In the genomic region with DNA sequence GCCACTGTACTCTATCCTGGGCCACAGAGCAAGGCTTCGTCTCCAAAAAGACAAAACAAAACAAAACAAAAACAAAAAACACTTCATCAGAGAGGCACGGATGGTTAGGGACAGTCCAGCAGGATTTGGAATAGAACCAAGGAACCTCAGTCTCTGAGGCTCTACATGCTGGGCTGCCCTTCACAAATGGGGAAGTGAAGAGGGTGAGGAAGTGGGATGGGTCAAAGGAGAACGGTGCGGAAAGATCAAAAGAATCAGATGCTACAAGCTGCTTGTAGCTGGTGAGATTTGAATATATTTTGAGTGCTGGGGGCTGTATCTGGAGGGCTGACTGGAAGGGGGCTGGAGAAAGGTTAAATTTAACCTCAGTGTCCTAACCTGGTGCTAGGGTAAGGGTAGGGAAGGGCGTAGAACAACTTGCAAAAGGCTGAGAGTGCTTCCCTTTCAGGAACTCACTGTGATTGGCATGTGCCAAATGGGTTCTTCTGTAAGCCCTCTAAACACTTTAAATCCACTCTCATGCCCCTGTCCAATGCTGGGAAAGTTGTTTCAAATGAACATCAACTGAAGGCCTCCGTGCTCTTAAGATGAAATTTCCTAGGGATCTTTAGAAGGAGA, we compare ENCODE assay signal across 8 cellular contexts. TPM values are rescaled to one million over a fixed set of nuclear protein-coding genes. Genes with fewer than 3 reads are reported as not detected.
DNase-seq lines count a peak whose midpoint lies in the region; ATAC-seq and TF ChIP-seq lines count a peak whose summit lies in the region.

No MANE protein-coding gene starts in this region.

- intact Hi-C loops in stomach (cut with DNase I; ENCODE audit: low total_unique reads), result no loop called here

- peak overlapping the region; percentile 2 for H3K4me3 Mint-ChIP-seq in activated T-cell treated with anti-CD3 and anti-CD28 coated beads, Interleukin-2, amount 50 U/mL, for 24 hours
- peak overlapping the region; percentile 27 to 42 for H3K4me3 Mint-ChIP-seq in effector memory CD8-positive, alpha-beta T cell

- H3K4me3 ChIP-seq in NT2/D1 (ENCODE audit: insufficient read length, low read depth), result no peak overlapping the region
- H3K4me3 ChIP-seq in stomach, result no peak overlapping the region

- H3K27ac ChIP-seq in stomach, result peak overlapping the region in 4 of 5 donors; percentile 34 to 98 (median 96)

- no peak for DNase-seq in activated T-cell treated with anti-CD3 and anti-CD28 coated beads, Interleukin-2, amount 50 U/mL, for 24 hours
- DNase-seq in activated T-cell treated with anti-CD3 and anti-CD28 coated beads for 4 hours (no peak), NT2/D1 (ENCODE audit: low read depth, low spot score) (no peak), stomach (no peak), glomerular visceral epithelial cell (ENCODE audit: extremely low spot score) (no peak)
- DNase-seq in effector memory CD8-positive, alpha-beta T cell, result no peak
- no peak for DNase-seq in stimulated activated CD4-positive, alpha-beta T cell treated with anti-CD3 and anti-CD28 coated beads, Interleukin-12 subunit alpha, Interleukin-12 subunit beta, amount 100 ng/mL, for 4 hours

- peak overlapping the region; percentile 36 for H3K27ac Mint-ChIP-seq in activated T-cell treated with anti-CD3 and anti-CD28 coated beads, Interleukin-2, amount 50 U/mL, for 24 hours
- H3K27ac Mint-ChIP-seq in effector memory CD8-positive, alpha-beta T cell, result peak overlapping the region; percentile 64 to 85

- no peak for TF ChIP-seq POLR2A in stomach (IDR thresholded peaks at IDR 0.05)

- peak overlapping the region; percentile 14 for H3K9ac ChIP-seq in NT2/D1 (ENCODE audit: insufficient read length, low read depth)

- peaks cover 66% of the 10 kb centered on the region for H3K4me1 Mint-ChIP-seq in activated T-cell treated with anti-CD3 and anti-CD28 coated beads, Interleukin-2, amount 50 U/mL, for 24 hours (ENCODE audit: low read depth)
- H3K4me1 Mint-ChIP-seq in effector memory CD8-positive, alpha-beta T cell (ENCODE audit: low read depth in 2 of 2), result peaks cover 63 to 69% of the 10 kb centered on the region in 2 donors

- TF ChIP-seq EP300 in stomach (IDR thresholded peaks at IDR 0.05), result no peak

- no peak for ATAC-seq in effector memory CD8-positive, alpha-beta T cell (replicated peaks)
- ATAC-seq in HG02885 (IDR thresholded peaks at IDR 0.05; ENCODE audit: poor library complexity, unreplicated experiment), result no peak

- H3K36me3 ChIP-seq in NT2/D1 (ENCODE audit: insufficient read depth, insufficient read length, low read length) (peaks cover 32% of the 10 kb centered on the region), stomach (peaks cover 21 to 28% (median 26%) of the 10 kb centered on the region in 4 donors)

- H3K27me3 Mint-ChIP-seq in activated T-cell treated with anti-CD3 and anti-CD28 coated beads, Interleukin-2, amount 50 U/mL, for 24 hours, result no peaks in the 10 kb centered on the region
- H3K27me3 Mint-ChIP-seq in effector memory CD8-positive, alpha-beta T cell, result no peaks in the 10 kb centered on the region

- 25 to 67% (median 53%) methylated on average over 6 of the region's 6 CpGs for WGBS in stomach, 5 donors

- H3K4me1 ChIP-seq in NT2/D1 (ENCODE audit: insufficient read depth, insufficient read length) (peaks cover 35% of the 10 kb centered on the region), stomach (peaks cover 63 to 66% (median 64%) of the 10 kb centered on the region in 4 donors)

- H3K27me3 ChIP-seq in NT2/D1 (ENCODE audit: insufficient read depth, insufficient read length) (no peaks in the 10 kb centered on the region), stomach (no peaks in the 10 kb centered on the region)

- no peaks in the 10 kb centered on the region for H3K9me3 Mint-ChIP-seq in activated T-cell treated with anti-CD3 and anti-CD28 coated beads, Interleukin-2, amount 50 U/mL, for 24 hours
- H3K9me3 Mint-ChIP-seq in effector memory CD8-positive, alpha-beta T cell, result no peaks in the 10 kb centered on the region

- no peak for TF ChIP-seq CTCF in stomach (IDR thresholded peaks at IDR 0.05)

- H3K36me3 Mint-ChIP-seq in activated T-cell treated with anti-CD3 and anti-CD28 coated beads, Interleukin-2, amount 50 U/mL, for 24 hours (ENCODE audit: low read depth), result peaks cover 32% of the 10 kb centered on the region
- H3K36me3 Mint-ChIP-seq in effector memory CD8-positive, alpha-beta T cell (ENCODE audit: insufficient read depth), result peaks cover 40% of the 10 kb centered on the region

- H3K9me3 ChIP-seq in NT2/D1 (ENCODE audit: insufficient read depth, low read length) (no peaks in the 10 kb centered on the region), stomach (no peaks in the 10 kb centered on the region)

RNA-seq across cellular contexts. Expression of a gene that starts 4.6 kb away (rescaled TPM):
- 10 to 100 TPM; 14.5 to 25.2 (median 18.1) TPM for total RNA-seq in stomach
- polyA plus RNA-seq in stomach, result 1 to 10 TPM; 4.5 to 5.5 (median 4.7) TPM

RNA-seq across cellular contexts. Expression of a gene that starts 29.0 kb away (rescaled TPM):
- total RNA-seq in stomach, result 1 to 10 TPM in 3 of 5 donors, under 1 TPM in 1, not detected in 1; 0.89 to 8.8 (median 3.5) TPM
- polyA plus RNA-seq in stomach, result 1 to 10 TPM; 1.5 to 6.3 (median 6.1) TPM

RNA-seq across cellular contexts. Expression of a gene that starts 44.9 kb away (rescaled TPM):
- 100 to 1,000 TPM in 2 of 5 donors, 10 to 100 TPM in 3; 12.5 to 112 (median 77.6) TPM for total RNA-seq in stomach
- 10 to 100 TPM; 17.4 to 39.0 (median 20.3) TPM for polyA plus RNA-seq in stomach
